Comparison of ENCODE assay signal across 27 cellular contexts in the genomic region with DNA sequence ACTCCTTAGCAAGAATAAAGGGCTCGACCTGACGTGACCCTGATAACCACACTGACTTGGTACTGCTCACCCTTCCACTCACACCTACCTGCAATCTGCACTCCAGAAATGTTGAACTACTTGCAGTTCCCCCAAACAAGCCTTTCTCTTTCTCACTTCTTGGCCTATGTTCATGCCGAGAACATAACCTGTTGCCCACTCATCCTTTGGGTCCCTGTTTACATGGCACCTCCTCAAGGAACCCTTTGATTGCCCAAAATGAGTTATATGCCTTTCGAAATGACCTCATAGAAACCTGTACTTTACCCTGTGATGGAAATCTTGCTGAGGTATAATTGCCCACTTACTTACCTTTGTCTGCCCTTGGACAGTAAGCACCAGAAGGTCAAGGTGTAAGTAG.
DNase-seq lines count a peak whose midpoint lies in the region; ATAC-seq, FAIRE-seq and TF ChIP-seq lines count a peak whose summit lies in the region.
"Had no signal": no experiment of that assay in that cellular context is flagged by ENCODE, and none has a peak within 500 bp of the region (broad histone marks: within the 10 kb centered on the region; RNA-seq: fewer than 3 reads in every experiment).

No MANE protein-coding gene starts in this region.

- no TSS peak for BruUV-seq in HepG2 (replicated peaks; lab: Mats Ljungman, UMichigan)

- H3K18ac ChIP-seq in mesenchymal stem cell (ENCODE audit: low read depth in 1 of 2, low read length in 2 of 2), result no peak overlapping the region

- peak overlapping the region; percentile 10 for H2AK5ac ChIP-seq in mesenchymal stem cell (ENCODE audit: low read length, severe bottlenecking)

- H3K9ac ChIP-seq in HepG2 (ENCODE audit: insufficient read depth, low read depth, low read length), result no peak overlapping the region
- no peak overlapping the region for H3K9ac ChIP-seq in mesenchymal stem cell (ENCODE audit: low read length)
- H3K9ac ChIP-seq: BLaER1 treated with 17β-estradiol and CSF1 and Interleukin-3, amounts not matched to agents 10 nM and 100 nM had no signal

- H2BK12ac ChIP-seq in mesenchymal stem cell (ENCODE audit: low read length in 2 of 2), result no peak overlapping the region

- H2BK120ac ChIP-seq in mesenchymal stem cell (ENCODE audit: low read depth, low read length), result no peak overlapping the region

- POLR2A ChIA-PET in HepG2 (lab: Yijun Ruan, JAX), result no interaction called here

- H3K27me3 Mint-ChIP-seq in activated T-helper 17 cell treated with anti-CD3 and anti-CD28 coated beads, Interleukin-2, amount 50 U/mL, for 72 hours, result peaks cover 19% of the 10 kb centered on the region

- FAIRE-seq in HepG2 (lab: Jason Lieb, UNC), result no peak
- FAIRE-seq: A549, D721Med, GM12892, GM19239 had no signal

- no peak overlapping the region for H3K4me3 Mint-ChIP-seq in activated T-helper 17 cell treated with anti-CD3 and anti-CD28 coated beads, Interleukin-2, amount 50 U/mL, for 72 hours
- H3K4me3 Mint-ChIP-seq: CD14-positive monocyte; CD4-positive, alpha-beta T cell; CD8-positive, alpha-beta memory T cell; GM23338; H9; HFFc6 had no signal

- H3K79me2 ChIP-seq in HepG2 (ENCODE audit: insufficient read depth, low read length), result no peaks in the 10 kb centered on the region
- no peaks in the 10 kb centered on the region for H3K79me2 ChIP-seq in osteoblast (ENCODE audit: insufficient read depth, low read length)

- H3K27me3 ChIP-seq in HepG2 (ENCODE audit: control insufficient read depth in 1 of 2, insufficient read depth in 2 of 2, low read length in 2 of 2) (no peaks in the 10 kb centered on the region), right lobe of liver (no peaks in the 10 kb centered on the region), mesenchymal stem cell (ENCODE audit: control insufficient read depth in 1 of 2, insufficient read depth in 1 of 2, low read length in 2 of 2) (no peaks in the 10 kb centered on the region), osteoblast (ENCODE audit: insufficient read depth, low read length) (no peaks in the 10 kb centered on the region)
- H3K27me3 ChIP-seq: BE2C; BLaER1 treated with 17β-estradiol and CSF1 and Interleukin-3, amounts not matched to agents 10 nM and 100 nM had no signal

- TF ChIP-seq CTCF in HepG2 (CRISPR knock-in tag; IDR thresholded peaks at IDR 0.05) (no peak), right lobe of liver (IDR thresholded peaks at IDR 0.05) (no peak), osteoblast (IDR thresholded peaks at IDR 0.05; ENCODE audit: extremely low read depth, low read depth, low read length) (no peak)

- no peaks in the 10 kb centered on the region for H3K36me3 Mint-ChIP-seq in activated T-helper 17 cell treated with anti-CD3 and anti-CD28 coated beads, Interleukin-2, amount 50 U/mL, for 72 hours (ENCODE audit: low read depth)
- H3K36me3 Mint-ChIP-seq: CD14-positive monocyte; CD8-positive, alpha-beta memory T cell had no signal

- no peak for ATAC-seq in HepG2
- ATAC-seq in right lobe of liver, result no peak
- peak; percentile 18 for ATAC-seq in activated T-helper 17 cell treated with anti-CD3 and anti-CD28 coated beads, Interleukin-2, amount 50 U/mL, for 72 hours (replicated peaks)
- ATAC-seq: A549, GM23338 had no signal

- no peak for TF ChIP-seq RAD21 in HepG2 (CRISPR knock-in tag; IDR thresholded peaks at IDR 0.05)

- H2BK15ac ChIP-seq in mesenchymal stem cell (ENCODE audit: low read depth, poor library complexity, severe bottlenecking), result no peak overlapping the region

- no peaks in the 10 kb centered on the region for H3K36me3 ChIP-seq in HepG2 (replicated peaks in 1 of 2; ENCODE audit: control insufficient read depth in 1 of 2, insufficient read depth in 2 of 2, low read length in 2 of 2)
- no peaks in the 10 kb centered on the region for H3K36me3 ChIP-seq in right lobe of liver
- no peaks in the 10 kb centered on the region for H3K36me3 ChIP-seq in mesenchymal stem cell (ENCODE audit: control insufficient read depth in 1 of 2, insufficient read depth in 2 of 2, low read depth in 1 of 2, low read length in 2 of 2)
- no peaks in the 10 kb centered on the region for H3K36me3 ChIP-seq in osteoblast (ENCODE audit: insufficient read depth, low read length)
- H3K36me3 ChIP-seq: BE2C; BLaER1 treated with 17β-estradiol and CSF1 and Interleukin-3, amounts not matched to agents 10 nM and 100 nM had no signal

- H3K4me1 Mint-ChIP-seq in activated T-helper 17 cell treated with anti-CD3 and anti-CD28 coated beads, Interleukin-2, amount 50 U/mL, for 72 hours, result no peaks in the 10 kb centered on the region
- H3K4me1 Mint-ChIP-seq: CD14-positive monocyte; CD8-positive, alpha-beta memory T cell; GM23338; H9 had no signal

- H4K20me1 ChIP-seq in HepG2 (ENCODE audit: insufficient read depth, low read length), result no peaks in the 10 kb centered on the region
- no peaks in the 10 kb centered on the region for H4K20me1 ChIP-seq in osteoblast (ENCODE audit: insufficient read depth, low read length)
- H4K20me1 ChIP-seq: BLaER1 treated with 17β-estradiol and CSF1 and Interleukin-3, amounts not matched to agents 10 nM and 100 nM had no signal

- CTCF ChIA-PET in HepG2 (lab: Yijun Ruan, JAX; ENCODE audit: low intra/inter-chr PET ratio, low total read pairs), result no interaction called here

- H4K8ac ChIP-seq in mesenchymal stem cell (ENCODE audit: low read length), result no peak overlapping the region

- H3K9me3 ChIP-seq in HepG2 (ENCODE audit: low read length), result peaks cover 11% of the 10 kb centered on the region; the same call in 1 of the 2 replicates
- H3K9me3 ChIP-seq in right lobe of liver, result no peaks in the 10 kb centered on the region
- H3K9me3 ChIP-seq in mesenchymal stem cell (ENCODE audit: control insufficient read depth, low read length), result no peaks in the 10 kb centered on the region
- no peaks in the 10 kb centered on the region for H3K9me3 ChIP-seq in osteoblast (ENCODE audit: low read depth, low read length)
- H3K9me3 ChIP-seq: A549, BE2C had no signal

- no peak overlapping the region for H2BK5ac ChIP-seq in mesenchymal stem cell (ENCODE audit: low read depth, low read length, poor library complexity, severe bottlenecking)

- intact Hi-C loops in HepG2 (cut with micrococcal nuclease; ENCODE audit: unreplicated experiment) (no loop called here), right lobe of liver (cut with DNase I) (no loop called here)

- H3K4me3 ChIP-seq in HepG2 (replicated peaks in 1 of 3; ENCODE audit: insufficient read depth in 1 of 3, low read depth in 2 of 3, low read length in 3 of 3) (no peak overlapping the region), right lobe of liver (no peak overlapping the region), mesenchymal stem cell (ENCODE audit: insufficient read depth in 1 of 2, low read depth in 1 of 2, low read length in 2 of 2) (no peak overlapping the region), osteoblast (ENCODE audit: insufficient read depth, low read length) (no peak overlapping the region)
- H3K4me3 ChIP-seq: A549; BLaER1 treated with 17β-estradiol and CSF1 and Interleukin-3, amounts not matched to agents 10 nM and 100 nM; GM23338 had no signal

- TF ChIP-seq POLR2A in HepG2 (IDR thresholded peaks at IDR 0.05; ENCODE audit: insufficient read depth in 1 of 2, low read depth in 2 of 2, low read length in 2 of 2) (no peak), right lobe of liver (IDR thresholded peaks at IDR 0.05) (no peak)

- H3K14ac ChIP-seq in mesenchymal stem cell (ENCODE audit: low read length in 2 of 2), result no peak overlapping the region

- H3K4me1 ChIP-seq in HepG2 (ENCODE audit: insufficient read depth, low read length) (no peaks in the 10 kb centered on the region), right lobe of liver (no peaks in the 10 kb centered on the region), mesenchymal stem cell (ENCODE audit: control insufficient read depth, insufficient read depth, low read depth, low read length) (peaks cover 3% of the 10 kb centered on the region), osteoblast (ENCODE audit: insufficient read depth, low read length) (peaks cover 27% of the 10 kb centered on the region)
- H3K4me1 ChIP-seq: A549, BE2C had no signal

- no peak overlapping the region for H3K4ac ChIP-seq in mesenchymal stem cell (ENCODE audit: low read depth in 1 of 2, low read length in 2 of 2)

- TF ChIP-seq EP300 in HepG2 (IDR thresholded peaks at IDR 0.05; ENCODE audit: low read depth in 2 of 2, low read length in 2 of 2) (no peak), HepG2 (CRISPR knock-in tag; IDR thresholded peaks at IDR 0.05; ENCODE audit: borderline replicate concordance) (no peak)

- H3K27ac Mint-ChIP-seq in activated T-helper 17 cell treated with anti-CD3 and anti-CD28 coated beads, Interleukin-2, amount 50 U/mL, for 72 hours, result no peak overlapping the region
- H3K27ac Mint-ChIP-seq: CD14-positive monocyte; CD4-positive, alpha-beta T cell; CD8-positive, alpha-beta memory T cell; GM23338; H9; HFFc6 had no signal

- peaks cover 11% of the 10 kb centered on the region for H3K9me3 Mint-ChIP-seq in activated T-helper 17 cell treated with anti-CD3 and anti-CD28 coated beads, Interleukin-2, amount 50 U/mL, for 72 hours
- H3K9me3 Mint-ChIP-seq: CD4-positive, alpha-beta T cell; HFFc6 had no signal

- H3K4me2 ChIP-seq in HepG2 (ENCODE audit: low read depth, low read length), result no peak overlapping the region
- H3K4me2 ChIP-seq in mesenchymal stem cell (ENCODE audit: low read length, poor library complexity, severe bottlenecking), result no peak overlapping the region
- H3K4me2 ChIP-seq in osteoblast (ENCODE audit: insufficient read depth, low read length), result no peak overlapping the region
- H3K4me2 ChIP-seq: A549, GM23338 had no signal

- H4K91ac ChIP-seq in mesenchymal stem cell (ENCODE audit: low read length), result no peak overlapping the region

- 6% methylated on average over 4 of the region's 4 CpGs for WGBS in HepG2 (ENCODE audit: low lambda C conversion rate)
- WGBS in right lobe of liver (ENCODE audit: insufficient coverage, low coverage, low lambda C conversion rate, missing lambda C conversion rate), result 58% methylated on average over 4 of the region's 4 CpGs
- 93% methylated on average over 4 of the region's 4 CpGs for WGBS in mesenchymal stem cell

- H3K23ac ChIP-seq in mesenchymal stem cell (ENCODE audit: low read length in 2 of 2), result no peak overlapping the region

- H3K79me1 ChIP-seq in mesenchymal stem cell (replicated peaks; ENCODE audit: low read length, poor library complexity, severe bottlenecking), result no peaks in the 10 kb centered on the region

- in situ Hi-C loops in HepG2 (cut with HindIII; ENCODE audit: extremely low pct_ligation_motif_present, low pct_unique_long_range_greater_than_20kb), result no loop called here

- H2AFZ ChIP-seq in HepG2 (ENCODE audit: low read length) (no peak overlapping the region), mesenchymal stem cell (ENCODE audit: low read depth, low read length) (no peak overlapping the region), osteoblast (ENCODE audit: low read length) (no peak overlapping the region)
- H2AFZ ChIP-seq: GM23338 had no signal

- no peak overlapping the region for H3K27ac ChIP-seq in HepG2 (ENCODE audit: extremely low read length, insufficient read depth, low read length)
- no peak overlapping the region for H3K27ac ChIP-seq in right lobe of liver
- H3K27ac ChIP-seq in mesenchymal stem cell (ENCODE audit: low read length, poor library complexity, severe bottlenecking), result no peak overlapping the region
- no peak overlapping the region for H3K27ac ChIP-seq in osteoblast (ENCODE audit: low read depth, low read length)
- H3K27ac ChIP-seq: 22Rv1, A549 had no signal

- DNase-seq in HepG2 (ENCODE audit: low spot score) (no peak), right lobe of liver (no peak), mesenchymal stem cell (no peak), 8988T (no peak), globus pallidus (ENCODE audit: low spot score) (no peak), SK-N-DZ (ENCODE audit: low spot score) (no peak), osteoblast (ENCODE audit: insufficient read length, low spot score, missing footprints) (no peak)
- DNase-seq: ACHN; AML-193; BE2C; CD4-positive, alpha-beta T cell; CD8-positive, alpha-beta memory T cell; DMS 273 treated with DMSO at 0.1 percent for 48 hours; DMS79; EL; GDM1; H9; HFFc6 had no signal
